1 cellular context compared by ENCODE assay signal in genomic region chr9:87599901-87600610, GRCh38.
TF ChIP-seq lines count a peak whose summit lies in the region.

No MANE protein-coding gene starts in this region.

TF ChIP-seq in HepG2, 621 proteins besides CTCF, POLR2A, EP300 and RAD21 (continued from another document):
- TF ChIP-seq CREB3 (CRISPR knock-in tag; IDR thresholded peaks at IDR 0.05) (no peak), CEBPG (CRISPR knock-in tag; IDR thresholded peaks at IDR 0.05) (peak; percentile 52; the same call in 1 of the 2 replicates), RARA (CRISPR knock-in tag; IDR thresholded peaks at IDR 0.05) (0 out of 2 replicates have a peak, but pooled peaks have one; percentile 12), HNF4G (IDR thresholded peaks at IDR 0.05; ENCODE audit: borderline replicate concordance, low read depth, low read length) (no peak), HNF4G (CRISPR knock-in tag; IDR thresholded peaks at IDR 0.05; ENCODE audit: borderline replicate concordance, low read depth) (no peak), SAP130 (CRISPR knock-in tag; IDR thresholded peaks at IDR 0.05; ENCODE audit: low read depth) (0 out of 2 replicates have a peak, but pooled peaks have one; percentile 18), TBX2 (CRISPR knock-in tag; IDR thresholded peaks at IDR 0.05; ENCODE audit: borderline replicate concordance) (no peak), HNF4A (CRISPR knock-in tag; IDR thresholded peaks at IDR 0.05) (peak; percentile 17; the same call in 1 of the 2 replicates), FOXA3 (CRISPR knock-in tag; IDR thresholded peaks at IDR 0.05) (0 out of 2 replicates have a peak, but pooled peaks have one; percentile 15), RXRB (CRISPR knock-in tag; IDR thresholded peaks at IDR 0.05; ENCODE audit: borderline replicate concordance) (no peak), CBX5 (CRISPR knock-in tag; IDR thresholded peaks at IDR 0.05; ENCODE audit: borderline replicate concordance) (no peak), CEBPB (IDR thresholded peaks at IDR 0.05; ENCODE audit: borderline replicate concordance, low read depth, low read length) (peak; percentile 53; the same call in 1 of the 2 replicates), JUN (CRISPR knock-in tag; IDR thresholded peaks at IDR 0.05) (no peak), TEAD3 (CRISPR knock-in tag; optimal IDR thresholded peaks at IDR 0.05; ENCODE audit: borderline replicate concordance) (peak; percentile 48), ZNF644 (CRISPR knock-in tag; IDR thresholded peaks at IDR 0.05; ENCODE audit: low read depth) (no peak), FOSL2 (CRISPR knock-in tag; IDR thresholded peaks at IDR 0.05) (peak; percentile 81), POGK (CRISPR knock-in tag; conservative IDR thresholded peaks at IDR 0.05) (0 out of 2 replicates have a peak, but pooled peaks have one; percentile 24), UBTF (CRISPR knock-in tag; IDR thresholded peaks at IDR 0.05) (no peak), CSRNP2 (CRISPR knock-in tag; conservative IDR thresholded peaks at IDR 0.05; ENCODE audit: low read depth) (no peak), ZNF577 (CRISPR knock-in tag; IDR thresholded peaks at IDR 0.05; ENCODE audit: borderline replicate concordance, low read depth) (no peak), REPIN1 (CRISPR knock-in tag; IDR thresholded peaks at IDR 0.05; ENCODE audit: borderline replicate concordance, low read depth) (no peak), MED13 (CRISPR knock-in tag; IDR thresholded peaks at IDR 0.05) (no peak), ZNF891 (CRISPR knock-in tag; IDR thresholded peaks at IDR 0.05) (no peak), ZNF770 (CRISPR knock-in tag; IDR thresholded peaks at IDR 0.05) (peak; percentile 92), KAT8 (CRISPR knock-in tag; IDR thresholded peaks at IDR 0.05) (0 out of 2 replicates have a peak, but pooled peaks have one; percentile 8), ARID5B (CRISPR knock-in tag; IDR thresholded peaks at IDR 0.05) (peak; percentile 27; the same call in 1 of the 2 replicates), MLXIP (CRISPR knock-in tag; IDR thresholded peaks at IDR 0.05; ENCODE audit: borderline replicate concordance) (no peak), ATF7 (IDR thresholded peaks at IDR 0.05) (peak; percentile 23; the same call in 1 of the 2 replicates), ATF7 (CRISPR knock-in tag; IDR thresholded peaks at IDR 0.05) (no peak)
